In the genomic region with DNA sequence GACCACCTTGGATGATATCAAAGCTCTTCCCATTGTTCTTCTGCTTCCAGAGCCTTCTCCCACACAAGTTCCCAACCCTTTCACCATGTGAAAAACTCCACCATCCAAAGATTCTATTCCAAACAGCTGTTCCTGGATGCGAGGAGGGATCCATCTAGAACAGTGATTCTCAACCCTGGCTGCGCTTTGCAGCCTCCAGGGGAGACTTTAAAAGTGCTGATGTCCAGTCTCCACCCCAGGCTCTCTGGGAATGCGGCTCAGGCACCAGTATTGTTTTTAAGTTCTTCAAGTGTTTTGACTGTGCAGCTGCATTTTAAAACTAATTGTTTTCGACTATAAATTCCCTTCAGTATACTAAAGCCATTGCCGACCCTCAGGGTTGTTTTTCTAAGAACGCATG, we compare ENCODE assay signal across 16 cellular contexts.
A peak's percentile ranks its signal among the peaks of the same experiment; 100 is the strongest.
DNase-seq lines count a peak whose midpoint lies in the region; ATAC-seq and TF ChIP-seq lines count a peak whose summit lies in the region.
"Had no signal": no experiment of that assay in that cellular context is flagged by ENCODE, and none has a peak within 500 bp of the region (broad histone marks: within the 10 kb centered on the region; RNA-seq: fewer than 3 reads in every experiment).

No MANE protein-coding gene starts in this region.

- peaks cover 19% of the 10 kb centered on the region for H3K4me1 Mint-ChIP-seq in neural progenitor cell

- WGBS in esophagus muscularis mucosa = 87% methylated on average over 6 of the region's 6 CpGs
- 86 to 88% methylated on average over 6 of the region's 6 CpGs for WGBS in aorta, 2 donors

- H3K27me3 ChIP-seq in esophagus muscularis mucosa = no peaks in the 10 kb centered on the region
- no peaks in the 10 kb centered on the region for H3K27me3 ChIP-seq in neural progenitor cell
- no peaks in the 10 kb centered on the region for H3K27me3 ChIP-seq in aorta (ENCODE audit: control insufficient read depth in 1 of 2, insufficient read depth in 2 of 2, low read length in 1 of 2)
- H3K27me3 ChIP-seq: adrenal gland, MG63 had no signal

- H3K36me3 Mint-ChIP-seq in neural progenitor cell = peaks cover 2% of the 10 kb centered on the region

- peaks cover 14% of the 10 kb centered on the region for H3K27me3 Mint-ChIP-seq in neural progenitor cell (ENCODE audit: insufficient read depth, low read depth)

- peak overlapping the region; percentile 74 for H3K27ac Mint-ChIP-seq in neural progenitor cell

- H3K36me3 ChIP-seq in esophagus muscularis mucosa = no peaks in the 10 kb centered on the region
- no peaks in the 10 kb centered on the region for H3K36me3 ChIP-seq in neural progenitor cell
- H3K36me3 ChIP-seq in aorta (ENCODE audit: control insufficient read depth in 1 of 2, insufficient read depth in 2 of 2, low read length in 1 of 2) = no peaks in the 10 kb centered on the region
- H3K36me3 ChIP-seq: adrenal gland, MG63, prostate gland had no signal

- H2AFZ ChIP-seq in neural progenitor cell (replicated peaks) = no peak overlapping the region

- DNase-seq in Right ventricle myocardium inferior (ENCODE audit: missing footprints) (no peak), cardiac septum (ENCODE audit: low spot score) (no peak), esophagus muscularis mucosa (ENCODE audit: extremely low spot score) (no peak), neural progenitor cell (ENCODE audit: low spot score) (no peak), NCI-H524 treated with DMSO at 0.1 percent for 48 hours (lab: John Stamatoyannopoulos, UW) (no peak), aorta (no peak)
- DNase-seq: Caco-2, GF-D8, NCI-H774, T-helper 2 cell had no signal

- H3K27ac ChIP-seq in esophagus muscularis mucosa (replicated peaks in 1 of 4) (peak overlapping the region; percentile 13 to 55 (median 38)), neural progenitor cell (no peak overlapping the region), aorta (ENCODE audit: low read depth in 1 of 2, low read length in 2 of 2) (no peak overlapping the region)
- H3K27ac ChIP-seq: prostate gland had no signal

- peak overlapping the region; percentile 23 for H3K4me3 Mint-ChIP-seq in neural progenitor cell

- H3K79me2 ChIP-seq in neural progenitor cell (ENCODE audit: low read depth) = no peaks in the 10 kb centered on the region

- TF ChIP-seq EP300 in esophagus muscularis mucosa (IDR thresholded peaks at IDR 0.05) = no peak

- no peak overlapping the region for H3K4me2 ChIP-seq in neural progenitor cell

- no peak overlapping the region for H3K9ac ChIP-seq in neural progenitor cell

- intact Hi-C loops in Right ventricle myocardium inferior (cut with DNase I) (loop anchor here (5.0 to 10.0 kb wide), 2 partner anchors 291 to 531 kb away; partner anchors contain the start of gene JARID2), cardiac septum (cut with DNase I) (loop anchor here (5.0 kb wide), 1 partner anchor 76 kb away; no protein-coding TSS in a partner anchor), esophagus muscularis mucosa (cut with DNase I) (loop anchor here (10.0 kb wide), 1 partner anchor 131 kb away; no protein-coding TSS in a partner anchor), aorta (cut with DNase I) (no loop called here)

- H3K4me3 ChIP-seq in esophagus muscularis mucosa (no peak overlapping the region), neural progenitor cell (no peak overlapping the region), aorta (ENCODE audit: low read length in 2 of 2) (no peak overlapping the region)
- H3K4me3 ChIP-seq: adrenal gland, MG63, prostate gland had no signal

- ATAC-seq in Right ventricle myocardium inferior (peak; percentile 61), HG03432 (IDR thresholded peaks at IDR 0.05; ENCODE audit: unreplicated experiment) (no peak), HG03196 (IDR thresholded peaks at IDR 0.05; ENCODE audit: unreplicated experiment) (no peak), aorta (ENCODE audit: low FRiP score) (no peak)
- ATAC-seq: activated CD4-positive, CD25-positive, alpha-beta regulatory T cell treated with anti-CD3 and anti-CD28 coated beads, Interleukin-2, amount 50 U/mL, for 24 hours had no signal

- peaks cover 13% of the 10 kb centered on the region for H3K9me3 Mint-ChIP-seq in neural progenitor cell

- no peaks in the 10 kb centered on the region for H3F3A ChIP-seq in neural progenitor cell (ENCODE audit: low read depth)

- TF ChIP-seq CTCF in esophagus muscularis mucosa (IDR thresholded peaks at IDR 0.05) (no peak), neural progenitor cell (IDR thresholded peaks at IDR 0.05) (no peak)

- H4K20me1 ChIP-seq in neural progenitor cell (ENCODE audit: low read depth) = no peaks in the 10 kb centered on the region

- H3K9me3 ChIP-seq in esophagus muscularis mucosa (peaks cover 0 to 6% (median 0%) of the 10 kb centered on the region in 4 donors), neural progenitor cell (ENCODE audit: low read depth) (no peaks in the 10 kb centered on the region), aorta (ENCODE audit: control insufficient read depth, low read length) (peaks cover 2% of the 10 kb centered on the region)
- H3K9me3 ChIP-seq: adrenal gland, Caco-2, MG63, prostate gland had no signal

- no peak for TF ChIP-seq POLR2A in esophagus muscularis mucosa (IDR thresholded peaks at IDR 0.05; ENCODE audit: low read depth)

- H3K4me1 ChIP-seq in esophagus muscularis mucosa = peaks cover 12 to 18% (median 15%) of the 10 kb centered on the region in 4 donors
- H3K4me1 ChIP-seq in neural progenitor cell = no peaks in the 10 kb centered on the region
- no peaks in the 10 kb centered on the region for H3K4me1 ChIP-seq in aorta (ENCODE audit: control insufficient read depth in 1 of 2, insufficient read depth in 2 of 2, low read length in 2 of 2)
- H3K4me1 ChIP-seq: adrenal gland, Caco-2, prostate gland had no signal

Comparison
In these comparisons a context has a peak if more than half of its experiments do, and no peak if none do; other contexts are left out.
1. H3K27ac ChIP-seq: peak in esophagus muscularis mucosa (4 of 4); none in neural progenitor cell (single experiment) and aorta (0 of 2).
2. intact Hi-C loops: an anchor here in Right ventricle myocardium inferior (5.0 to 10.0 kb wide), cardiac septum (5.0 kb wide) and esophagus muscularis mucosa (10.0 kb wide); none called in aorta.